8 cellular contexts compared by ENCODE assay signal in the genomic region with DNA sequence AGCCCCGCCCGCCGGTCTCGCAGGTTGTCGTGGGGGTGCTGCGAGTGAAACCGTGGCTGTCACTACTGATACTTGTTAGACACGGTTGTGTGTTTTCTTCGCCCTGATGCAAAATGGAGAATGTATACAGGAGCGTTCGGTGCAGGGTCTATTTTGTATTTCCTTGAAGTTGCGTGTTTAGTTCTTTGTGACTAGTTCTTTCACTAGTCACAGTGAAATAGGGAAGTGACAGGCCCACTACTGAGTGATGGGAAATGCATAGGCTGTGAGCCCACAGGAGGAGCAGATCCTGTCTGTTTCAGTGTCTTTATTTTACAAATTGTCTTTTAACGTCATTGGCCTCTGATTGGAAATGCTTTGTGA. TPM values are rescaled to one million over a fixed set of nuclear protein-coding genes. Genes with fewer than 3 reads are reported as not detected.
DNase-seq lines count a peak whose midpoint lies in the region; ATAC-seq and TF ChIP-seq lines count a peak whose summit lies in the region.

No MANE protein-coding gene starts in this region.

- peak overlapping the region; percentile 93 for H3K9ac ChIP-seq in neural progenitor cell

- no peaks in the 10 kb centered on the region for H3K36me3 Mint-ChIP-seq in endothelial cell (ENCODE audit: low read depth, unreplicated experiment)
- H3K36me3 Mint-ChIP-seq in neural progenitor cell: no peaks in the 10 kb centered on the region

- peak overlapping the region; percentile 92 for H3K4me3 Mint-ChIP-seq in endothelial cell (ENCODE audit: unreplicated experiment)
- peak overlapping the region; percentile 96 for H3K4me3 Mint-ChIP-seq in neural progenitor cell

- H3K27ac Mint-ChIP-seq in endothelial cell (ENCODE audit: unreplicated experiment) (peak overlapping the region; percentile 11), neural progenitor cell (peak overlapping the region; percentile 64)

- TF ChIP-seq CTCF in RWPE2 (IDR thresholded peaks at IDR 0.05; ENCODE audit: poor library complexity, severe bottlenecking) (no peak), endothelial cell (IDR thresholded peaks at IDR 0.05; ENCODE audit: unreplicated experiment) (no peak), neural progenitor cell (IDR thresholded peaks at IDR 0.05) (no peak)

- peaks cover 8% of the 10 kb centered on the region for H4K20me1 ChIP-seq in neural progenitor cell (ENCODE audit: low read depth)

- peak overlapping the region; percentile 88 for H2AFZ ChIP-seq in neural progenitor cell (replicated peaks)

- H3K9me3 Mint-ChIP-seq in endothelial cell (ENCODE audit: unreplicated experiment): no peaks in the 10 kb centered on the region
- H3K9me3 Mint-ChIP-seq in neural progenitor cell: no peaks in the 10 kb centered on the region

- peak; percentile 12 for DNase-seq in stimulated activated CD4-positive, alpha-beta T cell treated with anti-CD3 and anti-CD28 coated beads, Interleukin-1b, Interleukin-23, amount 100 ng/mL, for 48 hours
- no peak for DNase-seq in stimulated activated CD4-positive, alpha-beta T cell treated with anti-CD3 and anti-CD28 coated beads, Interleukin-2, amount 100 ng/mL, for 24 hours
- DNase-seq in RWPE2 (ENCODE audit: low spot score) (no peak), endothelial cell (ENCODE audit: low spot score) (no peak), neural progenitor cell (ENCODE audit: low spot score) (no peak), NCI-H1436 treated with DMSO at 0.1 percent for 48 hours (lab: John Stamatoyannopoulos, UW) (no peak), left colon (no peak)

- peaks cover 8% of the 10 kb centered on the region for H3K36me3 ChIP-seq in RWPE2 (ENCODE audit: low read depth)
- H3K36me3 ChIP-seq in neural progenitor cell: no peaks in the 10 kb centered on the region

- H3F3A ChIP-seq in neural progenitor cell (ENCODE audit: low read depth): peaks cover 3% of the 10 kb centered on the region

- H3K79me2 ChIP-seq in neural progenitor cell (ENCODE audit: low read depth): peaks cover 41% of the 10 kb centered on the region

- ATAC-seq in HG03039 (IDR thresholded peaks at IDR 0.05; ENCODE audit: unreplicated experiment) (peak; percentile 35), RWPE2 (ENCODE audit: low read depth) (no peak; the same call in 2 of the 3 replicates), left colon (no peak)

- H3K4me3 ChIP-seq in RWPE2 (ENCODE audit: severe bottlenecking) (peak overlapping the region; percentile 85), neural progenitor cell (peak overlapping the region; percentile 98)

- H3K27me3 Mint-ChIP-seq in endothelial cell (ENCODE audit: unreplicated experiment) (peaks cover 11% of the 10 kb centered on the region), neural progenitor cell (ENCODE audit: insufficient read depth, low read depth) (peaks cover 2% of the 10 kb centered on the region)

- H3K27me3 ChIP-seq in RWPE2 (ENCODE audit: insufficient read depth, poor library complexity, severe bottlenecking) (no peaks in the 10 kb centered on the region), neural progenitor cell (no peaks in the 10 kb centered on the region)

- peaks cover 9% of the 10 kb centered on the region for H3K4me1 Mint-ChIP-seq in endothelial cell (ENCODE audit: unreplicated experiment)
- peaks cover 19% of the 10 kb centered on the region for H3K4me1 Mint-ChIP-seq in neural progenitor cell

- intact Hi-C loops in left colon (cut with DNase I, micrococcal nuclease): no loop called here

- peaks cover 8% of the 10 kb centered on the region for H3K4me1 ChIP-seq in RWPE2 (ENCODE audit: insufficient read depth, poor library complexity, severe bottlenecking)
- peaks cover 7% of the 10 kb centered on the region for H3K4me1 ChIP-seq in neural progenitor cell

- no peaks in the 10 kb centered on the region for H3K9me3 ChIP-seq in RWPE2 (ENCODE audit: severe bottlenecking)
- no peaks in the 10 kb centered on the region for H3K9me3 ChIP-seq in neural progenitor cell (ENCODE audit: low read depth)

- peak overlapping the region; percentile 87 for H3K4me2 ChIP-seq in neural progenitor cell

- H3K27ac ChIP-seq in RWPE2 (ENCODE audit: poor library complexity, severe bottlenecking) (peak overlapping the region; percentile 18), neural progenitor cell (no peak overlapping the region)

RNA-seq across cellular contexts. Expression of gene ABRAXAS2, which starts 0.7 kb away (rescaled TPM):
- total RNA-seq in endothelial cell (ENCODE audit: unreplicated experiment) (13.0 TPM), neural progenitor cell (ENCODE audit: low replicate concordance) (15.8 and 27.4 TPM in 2 replicates), left colon (10 to 100 TPM; 13.2 to 14.4 TPM)

RNA-seq across cellular contexts. Expression of gene EEF1AKMT2, which starts 10.6 kb away (rescaled TPM):
- total RNA-seq in endothelial cell (ENCODE audit: unreplicated experiment) (12.5 TPM), neural progenitor cell (ENCODE audit: low replicate concordance) (41.0 and 41.8 TPM in 2 replicates), left colon (10 to 100 TPM; 15.6 to 18.0 TPM)

RNA-seq across cellular contexts. Expression of gene FAM53B, which starts 58.1 kb away (rescaled TPM):
- total RNA-seq in endothelial cell (ENCODE audit: unreplicated experiment) (21.0 TPM), neural progenitor cell (ENCODE audit: low replicate concordance) (15.3 and 44.1 TPM in 2 replicates), left colon (10 to 100 TPM; 31.6 to 48.0 TPM)
